Comparison of ENCODE assay signal across 20 cellular contexts in genomic region chr7:111274882-111275281, GRCh38.
DNase-seq lines count a peak whose midpoint lies in the region; ATAC-seq and TF ChIP-seq lines count a peak whose summit lies in the region.
"Had no signal": no experiment of that assay in that cellular context is flagged by ENCODE, and none has a peak within 500 bp of the region (broad histone marks: within the 10 kb centered on the region; RNA-seq: fewer than 3 reads in every experiment).

No MANE protein-coding gene starts in this region.

- H3K9me3 ChIP-seq in mammary epithelial cell (replicated peaks; ENCODE audit: insufficient read depth, low read length) (no peaks in the 10 kb centered on the region), T-helper 17 cell (ENCODE audit: control insufficient read depth, low read length, poor library complexity, severe bottlenecking) (no peaks in the 10 kb centered on the region)
- H3K9me3 ChIP-seq: neutrophil, right atrium auricular region, SJCRH30 had no signal

- TF ChIP-seq CTCF in MCF 10A (IDR thresholded peaks at IDR 0.05; ENCODE audit: unreplicated experiment) (no peak), mammary epithelial cell (conservative IDR thresholded peaks at IDR 0.05 in 1 of 2, IDR thresholded peaks at IDR 0.05 in 1 of 2; ENCODE audit: extremely low read depth in 1 of 2, insufficient read depth in 1 of 2, low read depth in 1 of 2, low read length in 2 of 2) (no peak)

- H3K4me3 ChIP-seq in mammary epithelial cell (replicated peaks in 1 of 3; ENCODE audit: insufficient read depth in 1 of 3, low read depth in 2 of 3, low read length in 3 of 3) = no peak overlapping the region
- H3K4me3 ChIP-seq: right atrium auricular region, SJCRH30 had no signal

- no peak overlapping the region for H3K27ac ChIP-seq in mammary epithelial cell (ENCODE audit: insufficient read depth, low read depth, low read length)
- H3K27ac ChIP-seq: neutrophil, right atrium auricular region, SJCRH30 had no signal

- in situ Hi-C loops in mammary epithelial cell (cut with MboI; ENCODE audit: low sequenced_read_pairs in 2 of 2) = no loop called here

- POLR2A ChIA-PET in MCF 10A (lab: Yijun Ruan, JAX) = no interaction called here

- CTCF ChIA-PET in MCF 10A (lab: Yijun Ruan, JAX) = no interaction called here
- CTCF ChIA-PET in mammary epithelial cell (lab: Charles Lee; ENCODE audit: low non-redundant PET) = no interaction called here

- no peaks in the 10 kb centered on the region for H3K36me3 ChIP-seq in mammary epithelial cell (ENCODE audit: insufficient read depth, low read length)
- H3K36me3 ChIP-seq: neutrophil, right atrium auricular region, SJCRH30 had no signal

- no peak for ATAC-seq in T-helper 17 cell
- no peak for ATAC-seq in GM18519 (IDR thresholded peaks at IDR 0.05; ENCODE audit: low FRiP score, unreplicated experiment)
- ATAC-seq: left lobe of liver had no signal

- WGBS in mammary epithelial cell (ENCODE audit: low coverage, missing lambda C conversion rate) = 85% methylated on average over 5 of the region's 5 CpGs

- DNase-seq in MCF 10A (ENCODE audit: unreplicated experiment) (peak; percentile 7), mammary epithelial cell (no peak), astrocyte of the hippocampus (ENCODE audit: low read depth, low spot score) (peak; percentile 73), foreskin melanocyte (peak; percentile 25), T-helper 17 cell (no peak), T-helper 9 cell (no peak)
- DNase-seq in central memory CD4-positive, alpha-beta T cell = no peak
- DNase-seq: ACHN; CD4-positive, alpha-beta T cell; DMS79 treated with DMSO at 0.1 percent for 48 hours; endodermal cell; NCI-H510A treated with DMSO at 0.1 percent for 48 hours; SJCRH30; stimulated activated naive CD4-positive, alpha-beta T cell had no signal

- H3K27ac Mint-ChIP-seq in MCF 10A (ENCODE audit: low read depth, unreplicated experiment) (no peak overlapping the region), T-helper 17 cell (no peak overlapping the region)
- H3K27ac Mint-ChIP-seq: activated T-helper 2 cell treated with anti-CD3 and anti-CD28 coated beads, Interferon-gamma antibody, Interleukin-2, Interleukin-4, amounts not matched to agents 10 μg/mL and 5 μg/mL and 100 μg/mL, durations not matched to agents 14 hours and 24 hours and 36 hours; CD4-positive, alpha-beta T cell; endodermal cell; T-helper 2 cell treated with Interferon-gamma antibody and Interleukin-4, amounts not matched to agents 5 μg/mL and 100 μg/mL, for 36 hours had no signal

- intact Hi-C loops in MCF 10A (cut with micrococcal nuclease) = no loop called here
- intact Hi-C loops in mammary epithelial cell (cut with micrococcal nuclease) = no loop called here

- H3K9me3 Mint-ChIP-seq in MCF 10A (ENCODE audit: unreplicated experiment) = no peaks in the 10 kb centered on the region
- H3K9me3 Mint-ChIP-seq: activated T-helper 2 cell treated with anti-CD3 and anti-CD28 coated beads, Interferon-gamma antibody, Interleukin-2, Interleukin-4, amounts not matched to agents 10 μg/mL and 5 μg/mL and 100 μg/mL, durations not matched to agents 14 hours and 24 hours and 36 hours; endodermal cell; T-helper 2 cell treated with Interferon-gamma antibody and Interleukin-4, amounts not matched to agents 5 μg/mL and 100 μg/mL, for 36 hours had no signal

- H3K9ac ChIP-seq in mammary epithelial cell (ENCODE audit: insufficient read depth, low read length) = no peak overlapping the region

- H3K4me1 ChIP-seq in mammary epithelial cell (ENCODE audit: insufficient read depth, low read length) = no peaks in the 10 kb centered on the region

- H4K20me1 ChIP-seq in mammary epithelial cell (ENCODE audit: insufficient read depth, low read length) = no peaks in the 10 kb centered on the region

- H3K36me3 Mint-ChIP-seq in MCF 10A (ENCODE audit: insufficient read depth, unreplicated experiment) (no peaks in the 10 kb centered on the region), T-helper 17 cell (ENCODE audit: low read depth) (no peaks in the 10 kb centered on the region)

- H3K4me1 Mint-ChIP-seq in MCF 10A (ENCODE audit: insufficient read depth, unreplicated experiment) (peaks cover 6% of the 10 kb centered on the region), T-helper 17 cell (no peaks in the 10 kb centered on the region)
- H3K4me1 Mint-ChIP-seq: endodermal cell had no signal

- no peaks in the 10 kb centered on the region for H3K27me3 ChIP-seq in mammary epithelial cell (ENCODE audit: insufficient read depth, low read length)
- H3K27me3 ChIP-seq: neutrophil, right atrium auricular region, SJCRH30 had no signal

- no peak overlapping the region for H2AFZ ChIP-seq in mammary epithelial cell (ENCODE audit: low read depth, low read length)

- BruUV-seq in MCF 10A (replicated peaks; lab: Mats Ljungman, UMichigan) (no TSS peak), mammary epithelial cell (replicated peaks; lab: Mats Ljungman, UMichigan) (no TSS peak)

- H3K79me2 ChIP-seq in mammary epithelial cell (ENCODE audit: insufficient read depth, low read length) = no peaks in the 10 kb centered on the region

- H3K4me3 Mint-ChIP-seq in MCF 10A (ENCODE audit: unreplicated experiment) = no peak overlapping the region
- no peak overlapping the region for H3K4me3 Mint-ChIP-seq in T-helper 17 cell
- H3K4me3 Mint-ChIP-seq: CD4-positive, alpha-beta T cell; endodermal cell; T-helper 2 cell treated with Interferon-gamma antibody and Interleukin-4, amounts not matched to agents 5 μg/mL and 100 μg/mL, for 36 hours had no signal

- H3K27me3 Mint-ChIP-seq in MCF 10A (ENCODE audit: insufficient read depth, unreplicated experiment) = no peaks in the 10 kb centered on the region
- H3K27me3 Mint-ChIP-seq in T-helper 17 cell = no peaks in the 10 kb centered on the region
- H3K27me3 Mint-ChIP-seq: CD4-positive, alpha-beta T cell had no signal

- dilution Hi-C loops in mammary epithelial cell (cut with HindIII; ENCODE audit: low sequenced_read_pairs) = no loop called here

- no peak overlapping the region for H3K4me2 ChIP-seq in mammary epithelial cell (ENCODE audit: insufficient read depth, low read depth, low read length)

Comparison
In these comparisons a context has a peak if more than half of its experiments do, and no peak if none do; other contexts are left out.
1. DNase-seq: peak in MCF 10A (single experiment), astrocyte of the hippocampus (single experiment) and foreskin melanocyte (single experiment); none in mammary epithelial cell (single experiment), T-helper 17 cell (0 of 3), central memory CD4-positive, alpha-beta T cell (single experiment) and T-helper 9 cell (single experiment).